ENCODE assay signal across 27 cellular contexts in the genomic region with DNA sequence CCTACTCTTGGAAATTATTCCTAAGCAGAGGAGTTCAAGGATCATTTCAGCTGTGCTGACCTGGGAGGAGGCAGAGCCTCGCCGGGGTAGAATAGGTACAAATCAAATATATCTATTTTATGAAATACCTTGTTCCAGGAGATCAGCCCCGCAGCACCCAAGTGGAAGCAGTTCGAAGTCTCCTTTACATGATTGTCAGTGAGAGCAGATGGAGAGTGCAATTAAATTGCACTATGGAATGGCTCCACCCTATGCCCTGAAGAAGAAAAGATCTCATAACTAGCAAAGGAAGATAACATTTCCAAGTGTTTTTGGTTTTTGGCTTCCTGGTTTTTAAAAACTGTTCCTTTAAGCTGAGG.
"Had no signal": no experiment of that assay in that cellular context is flagged by ENCODE, and none has a peak within 500 bp of the region (broad histone marks: within the 10 kb centered on the region; RNA-seq: fewer than 3 reads in every experiment).

No MANE protein-coding gene starts in this region.

- H3K4me2 ChIP-seq: neural progenitor cell had no signal

- H3K36me3 Mint-ChIP-seq: natural killer cell had no signal

- H3K27me3 Mint-ChIP-seq: activated naive CD8-positive, alpha-beta T cell treated with anti-CD3 and anti-CD28 coated beads for 36 hours; stimulated activated naive B cell treated with anti-CD40 and anti-IgM and Interleukin-4, amounts not matched to agents 10 μg/mL and 1 μg/mL and 100 μg/mL, for 72 hours had no signal

- ATAC-seq: left lung; natural killer cell; stimulated activated naive B cell treated with anti-CD40 and anti-IgM and Interleukin-4, amounts not matched to agents 10 μg/mL and 1 μg/mL and 100 μg/mL, for 72 hours had no signal

- H3K27ac ChIP-seq: adrenal gland, brain microvascular endothelial cell, coronary artery, left lung, lower lobe of right lung, neural progenitor cell, stomach, thyroid gland, upper lobe of left lung, vagina had no signal

- H2AFZ ChIP-seq: neural progenitor cell had no signal

- H3K4me1 ChIP-seq: neural progenitor cell had no signal

- H3K9ac ChIP-seq: neural progenitor cell had no signal

- H3K4me3 Mint-ChIP-seq: activated naive CD4-positive, alpha-beta T cell treated with anti-CD3 and anti-CD28 coated beads for 36 hours; activated naive CD8-positive, alpha-beta T cell treated with anti-CD3 and anti-CD28 coated beads for 36 hours; activated T-helper 1 cell treated with anti-CD3 and anti-CD28 coated beads, Interleukin-12 subunit alpha, Interleukin-12 subunit beta, Interleukin-2, Interleukin-4 antibody, amounts not matched to agents 30 ng/mL and 10 ng/mL and 1 ng/mL, durations not matched to agents 14 hours and 24 hours and 36 hours; natural killer cell; neural progenitor cell; stimulated activated naive B cell treated with anti-CD40 and anti-IgM and Interleukin-4, amounts not matched to agents 10 μg/mL and 1 μg/mL and 100 μg/mL, for 72 hours; WTC11 had no signal

- H3K9me3 Mint-ChIP-seq: activated naive CD4-positive, alpha-beta T cell treated with anti-CD3 and anti-CD28 coated beads for 36 hours; activated naive CD8-positive, alpha-beta T cell treated with anti-CD3 and anti-CD28 coated beads for 36 hours; activated T-helper 1 cell treated with anti-CD3 and anti-CD28 coated beads, Interleukin-12 subunit alpha, Interleukin-12 subunit beta, Interleukin-2, Interleukin-4 antibody, amounts not matched to agents 30 ng/mL and 10 ng/mL and 1 ng/mL, durations not matched to agents 14 hours and 24 hours and 36 hours; natural killer cell; stimulated activated naive B cell treated with anti-CD40 and anti-IgM and Interleukin-4, amounts not matched to agents 10 μg/mL and 1 μg/mL and 100 μg/mL, for 72 hours had no signal

- H3K27me3 ChIP-seq: adrenal gland, brain microvascular endothelial cell, left lung, neural progenitor cell, stomach, thyroid gland, upper lobe of left lung, vagina had no signal

- H3K27ac Mint-ChIP-seq: activated naive CD4-positive, alpha-beta T cell treated with anti-CD3 and anti-CD28 coated beads for 36 hours; activated naive CD8-positive, alpha-beta T cell treated with anti-CD3 and anti-CD28 coated beads for 36 hours; activated T-helper 1 cell treated with anti-CD3 and anti-CD28 coated beads, Interleukin-12 subunit alpha, Interleukin-12 subunit beta, Interleukin-2, Interleukin-4 antibody, amounts not matched to agents 30 ng/mL and 10 ng/mL and 1 ng/mL, durations not matched to agents 14 hours and 24 hours and 36 hours; natural killer cell; stimulated activated naive B cell treated with anti-CD40 and anti-IgM and Interleukin-4, amounts not matched to agents 10 μg/mL and 1 μg/mL and 100 μg/mL, for 72 hours; WTC11 had no signal

- H3K4me3 ChIP-seq: adrenal gland, coronary artery, left lung, lower lobe of right lung, neural progenitor cell, stomach, thyroid gland, upper lobe of left lung, vagina had no signal

- DNase-seq: activated CD4-positive, alpha-beta T cell treated with anti-CD3 and anti-CD28 coated beads for 4 hours; activated CD4-positive, alpha-beta T cell treated with anti-CD3 and anti-CD28 coated beads, Interleukin-2, amount 50 U/mL, for 4 hours; activated CD8-positive, alpha-beta memory T cell treated with anti-CD3 and anti-CD28 coated beads, Interleukin-2, amount 50 U/mL, for 4 hours; activated effector memory CD4-positive, alpha-beta T cell treated with anti-CD3 and anti-CD28 coated beads, Interleukin-2, amount 50 U/mL, for 16 hours; activated naive CD4-positive, alpha-beta T cell treated with anti-CD3 and anti-CD28 coated beads for 36 hours; activated naive CD8-positive, alpha-beta T cell treated with anti-CD3 and anti-CD28 coated beads for 36 hours; activated T-cell treated with anti-CD3 and anti-CD28 coated beads, Interleukin-2, amount 50 U/mL, for 1 hour; adrenal gland; brain microvascular endothelial cell; effector memory CD4-positive, alpha-beta T cell; kidney glomerular epithelial cell; mesenchymal stem cell; natural killer cell; stimulated activated CD4-positive, alpha-beta T cell treated with anti-CD3 and anti-CD28 coated beads, Interleukin-15, amount 100 ng/mL, for 24 hours; stimulated activated CD4-positive, alpha-beta T cell treated with anti-CD3 and anti-CD28 coated beads, Interleukin-2, amount 100 ng/mL, for 24 hours; stimulated activated naive B cell treated with anti-CD40 and anti-IgM and Interleukin-4, amounts not matched to agents 10 μg/mL and 1 μg/mL and 100 μg/mL, for 72 hours; stomach; T-helper 2 cell; thyroid gland had no signal

- H3K36me3 ChIP-seq: adrenal gland, lower lobe of right lung, neural progenitor cell, thyroid gland, vagina had no signal

- H3K9me3 ChIP-seq: adrenal gland, left lung, lower lobe of right lung, stomach, thyroid gland, upper lobe of left lung, vagina had no signal
